In the genomic region with DNA sequence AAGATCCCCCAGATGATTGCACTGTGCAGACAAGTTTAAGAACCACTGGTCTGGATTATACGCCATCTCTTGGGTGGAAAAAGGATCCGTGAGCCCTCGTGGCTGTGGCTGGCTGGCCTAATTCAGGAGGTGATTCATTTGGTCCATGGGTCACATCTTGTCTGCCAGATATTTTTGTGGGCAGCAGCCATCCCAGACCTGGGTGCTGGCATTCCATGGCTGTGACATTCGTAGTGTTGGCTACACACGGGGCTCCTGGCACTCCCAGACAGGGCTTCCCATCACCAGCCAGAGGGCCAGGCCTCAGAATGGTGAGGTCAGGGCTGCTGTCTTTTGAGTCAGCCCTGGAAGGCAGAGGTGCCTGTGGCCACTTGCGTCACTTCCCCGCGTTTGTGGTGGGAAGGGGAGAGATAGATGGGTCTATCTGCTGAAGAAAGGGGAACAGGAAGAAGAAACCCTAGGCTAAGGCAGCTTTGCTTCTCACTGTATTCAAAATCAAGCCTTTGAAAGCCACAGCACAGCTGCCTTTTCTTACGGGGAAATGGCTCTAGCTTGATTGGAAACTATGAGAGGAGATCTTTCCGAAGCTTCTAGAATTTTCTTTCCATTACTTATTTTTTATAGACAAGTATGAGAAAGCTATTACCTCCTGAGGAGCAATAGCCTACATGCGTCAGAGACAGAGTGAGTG, we compare ENCODE assay signal across 1 cellular context.
A peak's percentile ranks its signal among the peaks of the same experiment; 100 is the strongest.
TF ChIP-seq lines count a peak whose summit lies in the region.

No MANE protein-coding gene starts in this region.

TF ChIP-seq in K562, 482 proteins besides CTCF, POLR2A, EP300 and RAD21 (continued from another document and continues in another):
- no peak for TF ChIP-seq KDM1A (IDR thresholded peaks at IDR 0.05)
- TF ChIP-seq, protein P1, sequence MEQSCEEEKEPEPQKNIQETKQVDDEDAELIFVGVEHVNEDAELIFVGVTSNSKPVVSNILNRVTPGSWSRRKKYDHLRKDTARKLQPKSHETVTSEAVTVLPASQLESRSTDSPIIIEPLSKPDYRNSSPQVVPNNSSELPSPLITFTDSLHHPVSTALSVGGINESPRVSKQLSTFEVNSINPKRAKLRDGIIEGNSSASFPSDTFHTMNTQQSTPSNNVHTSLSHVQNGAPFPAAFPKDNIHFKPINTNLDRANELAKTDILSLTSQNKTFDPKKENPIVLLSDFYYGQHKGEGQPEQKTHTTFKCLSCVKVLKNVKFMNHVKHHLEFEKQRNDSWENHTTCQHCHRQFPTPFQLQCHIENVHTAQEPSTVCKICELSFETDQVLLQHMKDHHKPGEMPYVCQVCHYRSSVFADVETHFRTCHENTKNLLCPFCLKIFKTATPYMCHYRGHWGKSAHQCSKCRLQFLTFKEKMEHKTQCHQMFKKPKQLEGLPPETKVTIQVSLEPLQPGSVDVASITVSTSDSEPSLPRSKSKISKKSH (CRISPR knock-in tag; IDR thresholded peaks at IDR 0.05) = no peak
- no peak for TF ChIP-seq HDAC6 (IDR thresholded peaks at IDR 0.05; ENCODE audit: low read depth, low read length)
- TF ChIP-seq, protein P2, sequence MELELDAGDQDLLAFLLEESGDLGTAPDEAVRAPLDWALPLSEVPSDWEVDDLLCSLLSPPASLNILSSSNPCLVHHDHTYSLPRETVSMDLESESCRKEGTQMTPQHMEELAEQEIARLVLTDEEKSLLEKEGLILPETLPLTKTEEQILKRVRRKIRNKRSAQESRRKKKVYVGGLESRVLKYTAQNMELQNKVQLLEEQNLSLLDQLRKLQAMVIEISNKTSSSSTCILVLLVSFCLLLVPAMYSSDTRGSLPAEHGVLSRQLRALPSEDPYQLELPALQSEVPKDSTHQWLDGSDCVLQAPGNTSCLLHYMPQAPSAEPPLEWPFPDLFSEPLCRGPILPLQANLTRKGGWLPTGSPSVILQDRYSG (tag; conservative IDR thresholded peaks at IDR 0.05; ENCODE audit: low read depth) = no peak
- no peak for TF ChIP-seq CHD1 (IDR thresholded peaks at IDR 0.05; ENCODE audit: low read length)
- TF ChIP-seq ZNF785 (CRISPR knock-in tag; IDR thresholded peaks at IDR 0.05) = no peak
- no peak for TF ChIP-seq ZNF165 (CRISPR knock-in tag; IDR thresholded peaks at IDR 0.05; ENCODE audit: borderline replicate concordance)
- TF ChIP-seq SIN3A (IDR thresholded peaks at IDR 0.05; ENCODE audit: borderline replicate concordance in 2 of 2, control insufficient read depth in 1 of 2, low read depth in 2 of 2, low read length in 2 of 2) = no peak
- no peak for TF ChIP-seq NEUROD1 (IDR thresholded peaks at IDR 0.05; ENCODE audit: borderline replicate concordance, low read depth, low read length, partially characterized antibody)
- TF ChIP-seq ZNF444 (CRISPR knock-in tag; IDR thresholded peaks at IDR 0.05) = no peak
- TF ChIP-seq GABPA (tag; conservative IDR thresholded peaks at IDR 0.05; ENCODE audit: low read depth) = peak; percentile 79
- no peak for TF ChIP-seq NCOR1 (IDR thresholded peaks at IDR 0.05)
- TF ChIP-seq C11orf30 (IDR thresholded peaks at IDR 0.05; ENCODE audit: low read depth) = no peak
- TF ChIP-seq MYC (IDR thresholded peaks at IDR 0.05; ENCODE audit: low read depth, low read length) = 0 out of 2 replicates have a peak, but pooled peaks have one; percentile 42
- TF ChIP-seq MYC (CRISPR knock-in tag; IDR thresholded peaks at IDR 0.05; ENCODE audit: borderline replicate concordance, low read depth) = 0 out of 2 replicates have a peak, but pooled peaks have one; percentile 34
- TF ChIP-seq ZNF143 (CRISPR knock-in tag; IDR thresholded peaks at IDR 0.05) = no peak
- no peak for TF ChIP-seq ZNF124 (CRISPR knock-in tag; IDR thresholded peaks at IDR 0.05)
- TF ChIP-seq, protein P3, sequence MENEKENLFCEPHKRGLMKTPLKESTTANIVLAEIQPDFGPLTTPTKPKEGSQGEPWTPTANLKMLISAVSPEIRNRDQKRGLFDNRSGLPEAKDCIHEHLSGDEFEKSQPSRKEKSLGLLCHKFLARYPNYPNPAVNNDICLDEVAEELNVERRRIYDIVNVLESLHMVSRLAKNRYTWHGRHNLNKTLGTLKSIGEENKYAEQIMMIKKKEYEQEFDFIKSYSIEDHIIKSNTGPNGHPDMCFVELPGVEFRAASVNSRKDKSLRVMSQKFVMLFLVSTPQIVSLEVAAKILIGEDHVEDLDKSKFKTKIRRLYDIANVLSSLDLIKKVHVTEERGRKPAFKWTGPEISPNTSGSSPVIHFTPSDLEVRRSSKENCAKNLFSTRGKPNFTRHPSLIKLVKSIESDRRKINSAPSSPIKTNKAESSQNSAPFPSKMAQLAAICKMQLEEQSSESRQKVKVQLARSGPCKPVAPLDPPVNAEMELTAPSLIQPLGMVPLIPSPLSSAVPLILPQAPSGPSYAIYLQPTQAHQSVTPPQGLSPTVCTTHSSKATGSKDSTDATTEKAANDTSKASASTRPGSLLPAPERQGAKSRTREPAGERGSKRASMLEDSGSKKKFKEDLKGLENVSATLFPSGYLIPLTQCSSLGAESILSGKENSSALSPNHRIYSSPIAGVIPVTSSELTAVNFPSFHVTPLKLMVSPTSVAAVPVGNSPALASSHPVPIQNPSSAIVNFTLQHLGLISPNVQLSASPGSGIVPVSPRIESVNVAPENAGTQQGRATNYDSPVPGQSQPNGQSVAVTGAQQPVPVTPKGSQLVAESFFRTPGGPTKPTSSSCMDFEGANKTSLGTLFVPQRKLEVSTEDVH (IDR thresholded peaks at IDR 0.05; ENCODE audit: low read depth, partially characterized antibody) = peak; percentile 83
- TF ChIP-seq, protein P4, sequence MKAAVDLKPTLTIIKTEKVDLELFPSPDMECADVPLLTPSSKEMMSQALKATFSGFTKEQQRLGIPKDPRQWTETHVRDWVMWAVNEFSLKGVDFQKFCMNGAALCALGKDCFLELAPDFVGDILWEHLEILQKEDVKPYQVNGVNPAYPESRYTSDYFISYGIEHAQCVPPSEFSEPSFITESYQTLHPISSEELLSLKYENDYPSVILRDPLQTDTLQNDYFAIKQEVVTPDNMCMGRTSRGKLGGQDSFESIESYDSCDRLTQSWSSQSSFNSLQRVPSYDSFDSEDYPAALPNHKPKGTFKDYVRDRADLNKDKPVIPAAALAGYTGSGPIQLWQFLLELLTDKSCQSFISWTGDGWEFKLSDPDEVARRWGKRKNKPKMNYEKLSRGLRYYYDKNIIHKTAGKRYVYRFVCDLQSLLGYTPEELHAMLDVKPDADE (conservative IDR thresholded peaks at IDR 0.05; ENCODE audit: control insufficient read depth, low read depth, low read length) = no peak
- TF ChIP-seq, protein P5, sequence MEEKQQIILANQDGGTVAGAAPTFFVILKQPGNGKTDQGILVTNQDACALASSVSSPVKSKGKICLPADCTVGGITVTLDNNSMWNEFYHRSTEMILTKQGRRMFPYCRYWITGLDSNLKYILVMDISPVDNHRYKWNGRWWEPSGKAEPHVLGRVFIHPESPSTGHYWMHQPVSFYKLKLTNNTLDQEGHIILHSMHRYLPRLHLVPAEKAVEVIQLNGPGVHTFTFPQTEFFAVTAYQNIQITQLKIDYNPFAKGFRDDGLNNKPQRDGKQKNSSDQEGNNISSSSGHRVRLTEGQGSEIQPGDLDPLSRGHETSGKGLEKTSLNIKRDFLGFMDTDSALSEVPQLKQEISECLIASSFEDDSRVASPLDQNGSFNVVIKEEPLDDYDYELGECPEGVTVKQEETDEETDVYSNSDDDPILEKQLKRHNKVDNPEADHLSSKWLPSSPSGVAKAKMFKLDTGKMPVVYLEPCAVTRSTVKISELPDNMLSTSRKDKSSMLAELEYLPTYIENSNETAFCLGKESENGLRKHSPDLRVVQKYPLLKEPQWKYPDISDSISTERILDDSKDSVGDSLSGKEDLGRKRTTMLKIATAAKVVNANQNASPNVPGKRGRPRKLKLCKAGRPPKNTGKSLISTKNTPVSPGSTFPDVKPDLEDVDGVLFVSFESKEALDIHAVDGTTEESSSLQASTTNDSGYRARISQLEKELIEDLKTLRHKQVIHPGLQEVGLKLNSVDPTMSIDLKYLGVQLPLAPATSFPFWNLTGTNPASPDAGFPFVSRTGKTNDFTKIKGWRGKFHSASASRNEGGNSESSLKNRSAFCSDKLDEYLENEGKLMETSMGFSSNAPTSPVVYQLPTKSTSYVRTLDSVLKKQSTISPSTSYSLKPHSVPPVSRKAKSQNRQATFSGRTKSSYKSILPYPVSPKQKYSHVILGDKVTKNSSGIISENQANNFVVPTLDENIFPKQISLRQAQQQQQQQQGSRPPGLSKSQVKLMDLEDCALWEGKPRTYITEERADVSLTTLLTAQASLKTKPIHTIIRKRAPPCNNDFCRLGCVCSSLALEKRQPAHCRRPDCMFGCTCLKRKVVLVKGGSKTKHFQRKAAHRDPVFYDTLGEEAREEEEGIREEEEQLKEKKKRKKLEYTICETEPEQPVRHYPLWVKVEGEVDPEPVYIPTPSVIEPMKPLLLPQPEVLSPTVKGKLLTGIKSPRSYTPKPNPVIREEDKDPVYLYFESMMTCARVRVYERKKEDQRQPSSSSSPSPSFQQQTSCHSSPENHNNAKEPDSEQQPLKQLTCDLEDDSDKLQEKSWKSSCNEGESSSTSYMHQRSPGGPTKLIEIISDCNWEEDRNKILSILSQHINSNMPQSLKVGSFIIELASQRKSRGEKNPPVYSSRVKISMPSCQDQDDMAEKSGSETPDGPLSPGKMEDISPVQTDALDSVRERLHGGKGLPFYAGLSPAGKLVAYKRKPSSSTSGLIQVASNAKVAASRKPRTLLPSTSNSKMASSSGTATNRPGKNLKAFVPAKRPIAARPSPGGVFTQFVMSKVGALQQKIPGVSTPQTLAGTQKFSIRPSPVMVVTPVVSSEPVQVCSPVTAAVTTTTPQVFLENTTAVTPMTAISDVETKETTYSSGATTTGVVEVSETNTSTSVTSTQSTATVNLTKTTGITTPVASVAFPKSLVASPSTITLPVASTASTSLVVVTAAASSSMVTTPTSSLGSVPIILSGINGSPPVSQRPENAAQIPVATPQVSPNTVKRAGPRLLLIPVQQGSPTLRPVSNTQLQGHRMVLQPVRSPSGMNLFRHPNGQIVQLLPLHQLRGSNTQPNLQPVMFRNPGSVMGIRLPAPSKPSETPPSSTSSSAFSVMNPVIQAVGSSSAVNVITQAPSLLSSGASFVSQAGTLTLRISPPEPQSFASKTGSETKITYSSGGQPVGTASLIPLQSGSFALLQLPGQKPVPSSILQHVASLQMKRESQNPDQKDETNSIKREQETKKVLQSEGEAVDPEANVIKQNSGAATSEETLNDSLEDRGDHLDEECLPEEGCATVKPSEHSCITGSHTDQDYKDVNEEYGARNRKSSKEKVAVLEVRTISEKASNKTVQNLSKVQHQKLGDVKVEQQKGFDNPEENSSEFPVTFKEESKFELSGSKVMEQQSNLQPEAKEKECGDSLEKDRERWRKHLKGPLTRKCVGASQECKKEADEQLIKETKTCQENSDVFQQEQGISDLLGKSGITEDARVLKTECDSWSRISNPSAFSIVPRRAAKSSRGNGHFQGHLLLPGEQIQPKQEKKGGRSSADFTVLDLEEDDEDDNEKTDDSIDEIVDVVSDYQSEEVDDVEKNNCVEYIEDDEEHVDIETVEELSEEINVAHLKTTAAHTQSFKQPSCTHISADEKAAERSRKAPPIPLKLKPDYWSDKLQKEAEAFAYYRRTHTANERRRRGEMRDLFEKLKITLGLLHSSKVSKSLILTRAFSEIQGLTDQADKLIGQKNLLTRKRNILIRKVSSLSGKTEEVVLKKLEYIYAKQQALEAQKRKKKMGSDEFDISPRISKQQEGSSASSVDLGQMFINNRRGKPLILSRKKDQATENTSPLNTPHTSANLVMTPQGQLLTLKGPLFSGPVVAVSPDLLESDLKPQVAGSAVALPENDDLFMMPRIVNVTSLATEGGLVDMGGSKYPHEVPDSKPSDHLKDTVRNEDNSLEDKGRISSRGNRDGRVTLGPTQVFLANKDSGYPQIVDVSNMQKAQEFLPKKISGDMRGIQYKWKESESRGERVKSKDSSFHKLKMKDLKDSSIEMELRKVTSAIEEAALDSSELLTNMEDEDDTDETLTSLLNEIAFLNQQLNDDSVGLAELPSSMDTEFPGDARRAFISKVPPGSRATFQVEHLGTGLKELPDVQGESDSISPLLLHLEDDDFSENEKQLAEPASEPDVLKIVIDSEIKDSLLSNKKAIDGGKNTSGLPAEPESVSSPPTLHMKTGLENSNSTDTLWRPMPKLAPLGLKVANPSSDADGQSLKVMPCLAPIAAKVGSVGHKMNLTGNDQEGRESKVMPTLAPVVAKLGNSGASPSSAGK (IDR thresholded peaks at IDR 0.05) = no peak
- no peak for TF ChIP-seq TRIM24 (IDR thresholded peaks at IDR 0.05)
- no peak for TF ChIP-seq PHF21A (IDR thresholded peaks at IDR 0.05; ENCODE audit: borderline replicate concordance, low read depth)
- TF ChIP-seq ZNF184 (CRISPR knock-in tag; IDR thresholded peaks at IDR 0.05) = no peak
